22 cellular contexts compared by ENCODE assay signal in the genomic region with DNA sequence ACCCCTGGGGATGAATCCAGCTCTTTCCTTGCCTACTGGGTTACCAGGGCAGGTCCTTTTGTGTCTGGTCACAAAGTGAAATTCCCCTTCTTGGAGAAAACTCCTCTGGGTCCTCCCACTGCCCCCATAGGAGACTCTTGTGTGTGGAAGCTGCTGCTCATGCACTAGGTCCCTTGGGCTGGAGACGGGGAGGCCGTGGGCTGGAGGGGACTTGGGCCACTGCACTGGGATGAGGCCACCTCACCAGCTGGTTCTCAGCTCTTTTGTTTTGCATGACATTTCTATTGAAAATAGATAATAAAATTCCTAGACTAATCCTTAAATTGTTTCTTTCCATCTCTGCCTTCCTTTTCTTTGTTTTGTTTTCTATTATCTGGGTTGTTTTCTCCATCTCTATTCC.
"Had no signal": no experiment of that assay in that cellular context is flagged by ENCODE, and none has a peak within 500 bp of the region (broad histone marks: within the 10 kb centered on the region; RNA-seq: fewer than 3 reads in every experiment).

No MANE protein-coding gene starts in this region.

- H3K27me3 ChIP-seq: right atrium auricular region, upper lobe of right lung, vagina had no signal

- H3K4me1 ChIP-seq: esophagus squamous epithelium, gastroesophageal sphincter, right atrium auricular region, tibial artery, upper lobe of right lung, vagina had no signal

- H3K9me3 Mint-ChIP-seq: effector memory CD8-positive, alpha-beta T cell; immature natural killer cell had no signal

- H3K4me1 Mint-ChIP-seq: nephron progenitor cell had no signal

- H3K4me3 Mint-ChIP-seq: dendritic cell treated with granulocyte-macrophage colony-stimulating factor and Interleukin-4, amounts not matched to agents 40 ng/mL and 50 ng/mL, for 4 days; effector memory CD8-positive, alpha-beta T cell; immature natural killer cell; nephron progenitor cell had no signal

- ATAC-seq: effector memory CD8-positive, alpha-beta T cell; gastroesophageal sphincter; left cardiac atrium; left ventricle myocardium superior; upper lobe of right lung had no signal

- DNase-seq: effector memory CD8-positive, alpha-beta T cell; esophagus squamous epithelium; foreskin fibroblast; immature natural killer cell; kidney; left cardiac atrium; left ventricle myocardium superior; mesenchymal stem cell; midbrain; nephron progenitor cell; small intestine; stimulated activated CD4-positive, alpha-beta T cell treated with anti-CD3 and anti-CD28 coated beads, Interleukin-2, amount 100 ng/mL, for 48 hours; stimulated activated naive CD4-positive, alpha-beta T cell treated with Interleukin-2 at 50 U/mL for 16 hours; upper lobe of right lung had no signal

- H3K9me3 ChIP-seq: esophagus squamous epithelium, neutrophil, right atrium auricular region, tibial artery, upper lobe of right lung, vagina had no signal

- H3K36me3 Mint-ChIP-seq: immature natural killer cell had no signal

- H3K27ac Mint-ChIP-seq: dendritic cell treated with granulocyte-macrophage colony-stimulating factor and Interleukin-4, amounts not matched to agents 40 ng/mL and 50 ng/mL, for 4 days; effector memory CD8-positive, alpha-beta T cell; immature natural killer cell; nephron progenitor cell had no signal

- H3K4me3 ChIP-seq: esophagus squamous epithelium, gastroesophageal sphincter, lung, right atrium auricular region, tibial artery, upper lobe of right lung, vagina had no signal

- H3K36me3 ChIP-seq: esophagus squamous epithelium, gastroesophageal sphincter, neutrophil, right atrium auricular region, tibial artery, upper lobe of right lung, vagina had no signal

- H3K27ac ChIP-seq: epithelial cell of prostate, esophagus squamous epithelium, gastroesophageal sphincter, neutrophil, right atrium auricular region, tibial artery, upper lobe of right lung, vagina had no signal
